Comparison of ENCODE assay signal across 24 cellular contexts in the genomic region with DNA sequence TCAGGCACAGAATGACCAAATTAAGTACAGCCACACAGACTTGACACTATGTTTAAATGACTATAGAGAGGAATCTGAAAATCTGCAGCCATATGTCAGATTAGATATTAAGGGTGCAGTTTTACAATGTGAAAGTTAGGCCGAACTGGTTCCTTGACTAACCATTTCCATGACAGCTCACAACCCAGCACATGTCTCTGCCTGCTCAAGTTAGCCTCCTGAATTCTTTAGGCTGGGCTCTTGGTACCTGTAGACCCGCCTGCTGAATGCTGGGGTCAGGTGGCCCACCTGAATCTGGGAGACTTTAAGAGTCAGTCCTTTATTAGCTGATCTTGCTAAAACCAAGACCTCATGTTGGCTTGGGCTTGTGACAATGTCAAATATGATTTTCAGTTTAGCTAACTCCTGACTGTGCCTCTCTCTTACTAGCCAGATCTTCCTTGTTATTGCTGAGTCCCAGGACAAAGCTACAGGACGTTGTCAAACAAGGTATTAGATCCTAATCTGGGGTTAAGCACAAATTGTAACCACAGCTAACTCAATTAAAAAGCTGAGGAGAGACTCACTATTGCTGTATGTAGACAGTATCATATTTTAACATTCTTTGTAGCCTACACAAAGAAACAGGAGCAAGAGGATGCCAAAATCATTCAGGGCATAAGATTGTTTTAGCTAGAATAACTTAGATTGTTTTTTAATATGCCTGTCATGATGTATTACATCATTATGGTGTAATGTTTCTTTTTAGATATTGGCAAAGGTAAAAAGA.
DNase-seq lines count a peak whose midpoint lies in the region; ATAC-seq and TF ChIP-seq lines count a peak whose summit lies in the region.
"Had no signal": no experiment of that assay in that cellular context is flagged by ENCODE, and none has a peak within 500 bp of the region (broad histone marks: within the 10 kb centered on the region; RNA-seq: fewer than 3 reads in every experiment).

No MANE protein-coding gene starts in this region.

- peak overlapping the region; percentile 61; the same call in 1 of the 2 replicates for H3K4ac ChIP-seq in IMR-90 (ENCODE audit: low read depth, low read length)

- TF ChIP-seq POLR2A in IMR-90 (IDR thresholded peaks at IDR 0.05; ENCODE audit: low read depth, low read length) = no peak

- H2AK9ac ChIP-seq in IMR-90 (replicated peaks; ENCODE audit: low read depth, low read length, poor library complexity) = no peak overlapping the region

- in situ Hi-C loops in IMR-90 (cut with MboI; ENCODE audit: low sequenced_read_pairs) = loop anchor here (25.0 kb wide), 1 partner anchor 1168 kb away; no protein-coding TSS in a partner anchor

- no peaks in the 10 kb centered on the region for H3K4me1 Mint-ChIP-seq in stimulated activated naive B cell treated with anti-CD40 and anti-IgM and Interleukin-4, amounts not matched to agents 10 μg/mL and 1 μg/mL and 100 μg/mL, for 72 hours
- H3K4me1 Mint-ChIP-seq: activated naive CD4-positive, alpha-beta T cell treated with anti-CD3 and anti-CD28 coated beads, Interleukin-2, amount 10 ng/mL, durations not matched to agents 7 days and 5 days had no signal

- peak overlapping the region; percentile 46 for H4K91ac ChIP-seq in IMR-90 (ENCODE audit: insufficient read depth, low read depth, low read length)

- H3K4me3 Mint-ChIP-seq in stimulated activated naive B cell treated with anti-CD40 and anti-IgM and Interleukin-4, amounts not matched to agents 10 μg/mL and 1 μg/mL and 100 μg/mL, for 72 hours = no peak overlapping the region
- H3K4me3 Mint-ChIP-seq: activated naive CD4-positive, alpha-beta T cell treated with anti-CD3 and anti-CD28 coated beads, Interleukin-2, amount 10 ng/mL, durations not matched to agents 7 days and 5 days; neural progenitor cell had no signal

- peak overlapping the region; percentile 38; the same call in 1 of the 2 replicates for H3K23ac ChIP-seq in IMR-90 (ENCODE audit: low read depth, low read length)

- peak overlapping the region; percentile 80 for H2BK120ac ChIP-seq in IMR-90 (ENCODE audit: low read depth, low read length)

- H2AK5ac ChIP-seq in IMR-90 (ENCODE audit: low read depth, low read length) = peak overlapping the region; percentile 35; the same call in 1 of the 2 replicates

- no peak for DNase-seq in DND-41
- peak; percentile 18 for DNase-seq in IMR-90
- DNase-seq in epithelial cell of prostate (ENCODE audit: low read depth, low spot score) = peak; percentile 43
- peak; percentile 70 to 86 for DNase-seq in foreskin keratinocyte
- no peak for DNase-seq in colonic mucosa
- DNase-seq in NCI-H446 (lab: John Stamatoyannopoulos, UW) = no peak
- DNase-seq in stimulated activated naive B cell treated with anti-CD40 and anti-IgM and Interleukin-4, amounts not matched to agents 10 μg/mL and 1 μg/mL and 100 μg/mL, for 72 hours = no peak
- DNase-seq: activated CD4-positive, alpha-beta T cell treated with anti-CD3 and anti-CD28 coated beads, Interleukin-2, amount 50 U/mL, for 48 hours; activated CD8-positive, alpha-beta memory T cell treated with anti-CD3 and anti-CD28 coated beads, Interleukin-2, amount 50 U/mL, for 4 hours; activated naive CD4-positive, alpha-beta T cell treated with anti-CD3 and anti-CD28 coated beads, Interleukin-2, amount 10 ng/mL, durations not matched to agents 7 days and 5 days; amniotic stem cell; gastrocnemius medialis; left cardiac atrium; NCI-H1694 treated with DMSO at 0.1 percent for 48 hours; NCI-H526; posterior cingulate gyrus; right cardiac atrium; stimulated activated CD4-positive, alpha-beta T cell treated with anti-CD3 and anti-CD28 coated beads, Interleukin-4, amount 100 ng/mL, for 4 hours; stimulated activated naive CD4-positive, alpha-beta T cell; T-helper 1 cell had no signal

- H3K27me3 ChIP-seq in DND-41 (ENCODE audit: insufficient read depth, low read length, poor library complexity) (no peaks in the 10 kb centered on the region), IMR-90 (ENCODE audit: control insufficient read depth, insufficient read depth, low read length) (no peaks in the 10 kb centered on the region), foreskin keratinocyte (no peaks in the 10 kb centered on the region), colonic mucosa (no peaks in the 10 kb centered on the region)
- H3K27me3 ChIP-seq: gastrocnemius medialis, neural progenitor cell, SJSA1 had no signal

- no peaks in the 10 kb centered on the region for H3K79me2 ChIP-seq in DND-41 (ENCODE audit: insufficient read depth, low read length)

- H3K36me3 Mint-ChIP-seq in stimulated activated naive B cell treated with anti-CD40 and anti-IgM and Interleukin-4, amounts not matched to agents 10 μg/mL and 1 μg/mL and 100 μg/mL, for 72 hours = no peaks in the 10 kb centered on the region
- H3K36me3 Mint-ChIP-seq: activated naive CD4-positive, alpha-beta T cell treated with anti-CD3 and anti-CD28 coated beads, Interleukin-2, amount 10 ng/mL, durations not matched to agents 7 days and 5 days had no signal

- H3K9me3 Mint-ChIP-seq in stimulated activated naive B cell treated with anti-CD40 and anti-IgM and Interleukin-4, amounts not matched to agents 10 μg/mL and 1 μg/mL and 100 μg/mL, for 72 hours = peaks cover 0 to 1% of the 10 kb centered on the region in 2 donors
- H3K9me3 Mint-ChIP-seq: neural progenitor cell had no signal

- H3K4me1 ChIP-seq in DND-41 (ENCODE audit: insufficient read depth, low read length) (peaks cover 3% of the 10 kb centered on the region; the same call in 1 of the 2 replicates), IMR-90 (ENCODE audit: control insufficient read depth, insufficient read depth, low read length) (peaks cover 13% of the 10 kb centered on the region), foreskin keratinocyte (peaks cover 48% of the 10 kb centered on the region), colonic mucosa (no peaks in the 10 kb centered on the region)
- H3K4me1 ChIP-seq: gastrocnemius medialis, neural progenitor cell had no signal

- H3K27me3 Mint-ChIP-seq in stimulated activated naive B cell treated with anti-CD40 and anti-IgM and Interleukin-4, amounts not matched to agents 10 μg/mL and 1 μg/mL and 100 μg/mL, for 72 hours = no peaks in the 10 kb centered on the region
- H3K27me3 Mint-ChIP-seq: activated naive CD4-positive, alpha-beta T cell treated with anti-CD3 and anti-CD28 coated beads, Interleukin-2, amount 10 ng/mL, durations not matched to agents 7 days and 5 days had no signal

- ATAC-seq in DND-41 (ENCODE audit: insufficient read depth, low read depth) = no peak
- ATAC-seq in IMR-90 (ENCODE audit: low read depth) = no peak
- peak; percentile 76 for ATAC-seq in foreskin keratinocyte
- ATAC-seq in HG02571 (IDR thresholded peaks at IDR 0.05; ENCODE audit: unreplicated experiment) = no peak
- no peak for ATAC-seq in stimulated activated naive B cell treated with anti-CD40 and anti-IgM and Interleukin-4, amounts not matched to agents 10 μg/mL and 1 μg/mL and 100 μg/mL, for 72 hours (replicated peaks)
- ATAC-seq: gastrocnemius medialis, left cardiac atrium, right cardiac atrium had no signal

- POLR2A ChIA-PET in IMR-90 (lab: Charles Lee; ENCODE audit: unreplicated experiment) = interaction anchor here (0.6 kb wide), 1 partner anchor 214 kb away, joined by 5 read pairs; no protein-coding TSS in a partner anchor

- no peak overlapping the region for H3K27ac Mint-ChIP-seq in stimulated activated naive B cell treated with anti-CD40 and anti-IgM and Interleukin-4, amounts not matched to agents 10 μg/mL and 1 μg/mL and 100 μg/mL, for 72 hours
- H3K27ac Mint-ChIP-seq: activated naive CD4-positive, alpha-beta T cell treated with anti-CD3 and anti-CD28 coated beads, Interleukin-2, amount 10 ng/mL, durations not matched to agents 7 days and 5 days; neural progenitor cell had no signal

- no CpG with 5 or more reads among the region's 3 CpGs for WGBS in IMR-90 (ENCODE audit: extremely low coverage in 2 of 2, insufficient read length in 1 of 2), 2 experiments

- H4K5ac ChIP-seq in IMR-90 (ENCODE audit: low read depth, low read length) = peak overlapping the region; percentile 13; the same call in 1 of the 2 replicates

- H3K36me3 ChIP-seq in DND-41 (ENCODE audit: insufficient read depth, low read length) = no peaks in the 10 kb centered on the region
- H3K36me3 ChIP-seq in IMR-90 (ENCODE audit: control insufficient read depth, insufficient read depth, low read length) = peaks cover 7% of the 10 kb centered on the region
- no peaks in the 10 kb centered on the region for H3K36me3 ChIP-seq in colonic mucosa
- H3K36me3 ChIP-seq: gastrocnemius medialis, neural progenitor cell, SJSA1 had no signal

- TF ChIP-seq RAD21 in IMR-90 (IDR thresholded peaks at IDR 0.05; ENCODE audit: low read length) = no peak

- H4K20me1 ChIP-seq in DND-41 (ENCODE audit: insufficient read depth, low read length) (no peaks in the 10 kb centered on the region), IMR-90 (ENCODE audit: insufficient read depth, low read length) (no peaks in the 10 kb centered on the region)

- H2BK15ac ChIP-seq in IMR-90 (ENCODE audit: low read depth, low read length) = peak overlapping the region; percentile 80; the same call in 2 of the 3 replicates

- H3K4me2 ChIP-seq in DND-41 (ENCODE audit: insufficient read depth, low read length) (no peak overlapping the region), IMR-90 (ENCODE audit: low read depth, low read length) (no peak overlapping the region)
- H3K4me2 ChIP-seq: neural progenitor cell had no signal

- H2AFZ ChIP-seq in DND-41 (ENCODE audit: low read depth, low read length) (peak overlapping the region; percentile 45; the same call in 1 of the 2 replicates), IMR-90 (replicated peaks; ENCODE audit: low read length, poor library complexity) (no peak overlapping the region)
- H2AFZ ChIP-seq: neural progenitor cell had no signal

- H3K4me3 ChIP-seq in DND-41 (ENCODE audit: low read depth in 1 of 2, low read length in 2 of 2) (no peak overlapping the region), IMR-90 (ENCODE audit: insufficient read depth, low read depth, low read length) (no peak overlapping the region), colonic mucosa (no peak overlapping the region)
- H3K4me3 ChIP-seq: gastrocnemius medialis, GM12878, neural progenitor cell, SJSA1 had no signal

- H3K56ac ChIP-seq in IMR-90 (ENCODE audit: extremely low read depth, insufficient read depth, low read length) = no peak overlapping the region

- H3K9me1 ChIP-seq in IMR-90 (ENCODE audit: insufficient read depth, low read length) = peaks cover 12% of the 10 kb centered on the region

- intact Hi-C loops in IMR-90 (cut with micrococcal nuclease) (loop anchor here (1.0 kb wide), 1 partner anchor 8 kb away; no protein-coding TSS in a partner anchor), colonic mucosa (cut with DNase I) (no loop called here)

- no peaks in the 10 kb centered on the region for H3K9me3 ChIP-seq in DND-41 (ENCODE audit: insufficient read depth, low read length, severe bottlenecking)
- no peaks in the 10 kb centered on the region for H3K9me3 ChIP-seq in IMR-90 (ENCODE audit: control insufficient read depth, insufficient read depth, low read length)
- H3K9me3 ChIP-seq in colonic mucosa = no peaks in the 10 kb centered on the region
- H3K9me3 ChIP-seq: gastrocnemius medialis, SJSA1 had no signal

- CTCF ChIA-PET in IMR-90 (lab: Yijun Ruan, JAX) = no interaction called here

- H4K8ac ChIP-seq in IMR-90 (ENCODE audit: low read depth in 2 of 2, low read length in 2 of 2) = peak overlapping the region; percentile 33 to 67

- BruUV-seq in IMR-90 (replicated peaks; lab: Mats Ljungman, UMichigan) = no TSS peak

- no peak overlapping the region for H2BK5ac ChIP-seq in IMR-90 (ENCODE audit: low read depth, low read length, poor library complexity, severe bottlenecking)

- H2BK20ac ChIP-seq in IMR-90 (ENCODE audit: low read depth, low read length) = peak overlapping the region; percentile 77

- TF ChIP-seq CTCF in DND-41 (IDR thresholded peaks at IDR 0.05; ENCODE audit: borderline replicate concordance, extremely low read depth, low read length, poor library complexity, severe bottlenecking) (no peak), IMR-90 (conservative IDR thresholded peaks at IDR 0.05; ENCODE audit: low read depth, low read length) (no peak), foreskin keratinocyte (conservative IDR thresholded peaks at IDR 0.05) (no peak), colonic mucosa (IDR thresholded peaks at IDR 0.05) (no peak)

- peak overlapping the region; percentile 4 for H3K18ac ChIP-seq in IMR-90 (ENCODE audit: low read depth, low read length)

- H3K9ac ChIP-seq in DND-41 (ENCODE audit: low read depth, low read length) (no peak overlapping the region), IMR-90 (ENCODE audit: low read depth, low read length) (no peak overlapping the region), colonic mucosa (ENCODE audit: low read depth in 2 of 2, low read length in 2 of 2) (no peak overlapping the region)
- H3K9ac ChIP-seq: neural progenitor cell had no signal

- no peak overlapping the region for H3K27ac ChIP-seq in DND-41 (ENCODE audit: low read length)
- peak overlapping the region; percentile 45; the same call in 1 of the 2 replicates for H3K27ac ChIP-seq in IMR-90 (ENCODE audit: insufficient read depth, low read length)
- H3K27ac ChIP-seq in epithelial cell of prostate = peak overlapping the region; percentile 72
- H3K27ac ChIP-seq in foreskin keratinocyte = peak overlapping the region; percentile 83
- no peak overlapping the region for H3K27ac ChIP-seq in colonic mucosa
- H3K27ac ChIP-seq: gastrocnemius medialis, neural progenitor cell, SJSA1 had no signal

- dilution Hi-C loops in IMR-90 (cut with HindIII; ENCODE audit: low sequenced_read_pairs, unreplicated experiment) = no loop called here

- H3K14ac ChIP-seq in IMR-90 (replicated peaks; ENCODE audit: low read depth, low read length) = peak overlapping the region; percentile 48

- peaks cover 2 to 30% of the 10 kb centered on the region in 2 experiments; a peak in 3 of 4 replicates for H3K79me1 ChIP-seq in IMR-90 (ENCODE audit: low read depth in 1 of 2, low read length in 2 of 2)

Comparison
In these comparisons a context has a peak if more than half of its experiments do, and no peak if none do; other contexts are left out.
1. DNase-seq: peak in IMR-90 (single experiment), epithelial cell of prostate (single experiment) and foreskin keratinocyte (2 of 2); none in DND-41 (single experiment), colonic mucosa (single experiment), NCI-H446 (0 of 2) and stimulated activated naive B cell treated with anti-CD40 and anti-IgM and Interleukin-4, amounts not matched to agents 10 μg/mL and 1 μg/mL and 100 μg/mL, for 72 hours (single experiment).
2. H3K27ac ChIP-seq: peak in IMR-90 (single experiment), epithelial cell of prostate (single experiment) and foreskin keratinocyte (single experiment); none in DND-41 (single experiment) and colonic mucosa (single experiment).